ENCODE assay signal across 8 cellular contexts in genomic region chr20:20743511-20744169, GRCh38. TPM values are rescaled to one million over a fixed set of nuclear protein-coding genes. Genes with fewer than 3 reads are reported as not detected.
DNase-seq lines count a peak whose midpoint lies in the region; ATAC-seq and TF ChIP-seq lines count a peak whose summit lies in the region.

No MANE protein-coding gene starts in this region.

- H3K36me3 ChIP-seq in liver (ENCODE audit: control insufficient read depth in 4 of 4, insufficient read depth in 3 of 4, low read depth in 1 of 4, low read length in 3 of 4) (no peaks in the 10 kb centered on the region), suprapubic skin (no peaks in the 10 kb centered on the region), MM.1S (replicated peaks; ENCODE audit: insufficient read depth, low read length) (no peaks in the 10 kb centered on the region)

- H3K4me1 Mint-ChIP-seq in activated T-helper 2 cell treated with anti-CD3 and anti-CD28 coated beads, Interferon-gamma antibody, Interleukin-2, Interleukin-4, amounts not matched to agents 10 μg/mL and 5 μg/mL and 100 μg/mL, durations not matched to agents 14 hours and 24 hours and 36 hours (ENCODE audit: low read depth), result no peaks in the 10 kb centered on the region

- H3K4me1 ChIP-seq in liver (ENCODE audit: control insufficient read depth in 4 of 4, insufficient read depth in 4 of 4, low read length in 3 of 4) (peaks cover 12 to 39% (median 32%) of the 10 kb centered on the region in 4 donors), suprapubic skin (peaks cover 30% of the 10 kb centered on the region), MM.1S (ENCODE audit: low read length) (no peaks in the 10 kb centered on the region)

- no peaks in the 10 kb centered on the region for H3K9me2 ChIP-seq in MM.1S (replicated peaks; ENCODE audit: insufficient read depth, low read length)

- H2AFZ ChIP-seq in MM.1S (ENCODE audit: low read length), result no peak overlapping the region

- no peak for TF ChIP-seq EP300 in suprapubic skin (IDR thresholded peaks at IDR 0.05)

- peak; percentile 90 for ATAC-seq in GM19043 (IDR thresholded peaks at IDR 0.05; ENCODE audit: low read depth, unreplicated experiment)

- no peak for TF ChIP-seq CTCF in liver (IDR thresholded peaks at IDR 0.05; ENCODE audit: low read depth, low read length, missing input control)
- no peak for TF ChIP-seq CTCF in suprapubic skin (IDR thresholded peaks at IDR 0.05)
- no peak for TF ChIP-seq CTCF in MM.1S (IDR thresholded peaks at IDR 0.05; ENCODE audit: low read length)

- WGBS in liver, result 8% methylated on average over 15 of the region's 15 CpGs
- 19% methylated on average over 15 of the region's 15 CpGs for WGBS in suprapubic skin

- H3K9me3 Mint-ChIP-seq in activated T-helper 2 cell treated with anti-CD3 and anti-CD28 coated beads, Interferon-gamma antibody, Interleukin-2, Interleukin-4, amounts not matched to agents 10 μg/mL and 5 μg/mL and 100 μg/mL, durations not matched to agents 14 hours and 24 hours and 36 hours, result peaks cover 2% of the 10 kb centered on the region

- peaks cover 7% of the 10 kb centered on the region for H3K27me3 Mint-ChIP-seq in activated T-helper 2 cell treated with anti-CD3 and anti-CD28 coated beads, Interferon-gamma antibody, Interleukin-2, Interleukin-4, amounts not matched to agents 10 μg/mL and 5 μg/mL and 100 μg/mL, durations not matched to agents 14 hours and 24 hours and 36 hours (ENCODE audit: low read depth)

- H3K4me3 ChIP-seq in liver (ENCODE audit: low read depth in 1 of 3, low read length in 3 of 3) (no peak overlapping the region), suprapubic skin (no peak overlapping the region), MM.1S (ENCODE audit: low read length) (no peak overlapping the region)

- H3K4me3 Mint-ChIP-seq in activated T-helper 2 cell treated with anti-CD3 and anti-CD28 coated beads, Interferon-gamma antibody, Interleukin-2, Interleukin-4, amounts not matched to agents 10 μg/mL and 5 μg/mL and 100 μg/mL, durations not matched to agents 14 hours and 24 hours and 36 hours (ENCODE audit: low read depth), result no peak overlapping the region

- no peaks in the 10 kb centered on the region for H3K36me3 Mint-ChIP-seq in activated T-helper 2 cell treated with anti-CD3 and anti-CD28 coated beads, Interferon-gamma antibody, Interleukin-2, Interleukin-4, amounts not matched to agents 10 μg/mL and 5 μg/mL and 100 μg/mL, durations not matched to agents 14 hours and 24 hours and 36 hours (ENCODE audit: low read depth)

- H3K27ac ChIP-seq in caudate nucleus (ENCODE audit: low read depth, low read length) (peak overlapping the region; percentile 74), liver (ENCODE audit: low read depth in 1 of 2, low read length in 2 of 2) (peak overlapping the region; percentile 79 to 92), suprapubic skin (peak overlapping the region; percentile 79), MM.1S (ENCODE audit: low read length) (no peak overlapping the region)

- peak; percentile 14 to 51 for TF ChIP-seq RAD21 in liver (IDR thresholded peaks at IDR 0.05)

- no peaks in the 10 kb centered on the region for H3F3A ChIP-seq in MM.1S (ENCODE audit: insufficient read depth, low read length)

- no peaks in the 10 kb centered on the region for H4K20me1 ChIP-seq in MM.1S (ENCODE audit: insufficient read depth, low read length)

- H3K27ac Mint-ChIP-seq in activated T-helper 2 cell treated with anti-CD3 and anti-CD28 coated beads, Interferon-gamma antibody, Interleukin-2, Interleukin-4, amounts not matched to agents 10 μg/mL and 5 μg/mL and 100 μg/mL, durations not matched to agents 14 hours and 24 hours and 36 hours, result no peak overlapping the region

- H3K9ac ChIP-seq in liver (ENCODE audit: low read depth in 1 of 2, low read length in 2 of 2) (peak overlapping the region; percentile 1 to 28), MM.1S (ENCODE audit: low read length) (no peak overlapping the region)

- H3K9me3 ChIP-seq in liver (ENCODE audit: control insufficient read depth in 4 of 4, low read length in 3 of 4), result no peaks in the 10 kb centered on the region
- H3K9me3 ChIP-seq in suprapubic skin, result no peaks in the 10 kb centered on the region
- no peaks in the 10 kb centered on the region for H3K9me3 ChIP-seq in MM.1S (replicated peaks; ENCODE audit: insufficient read depth, low read length)

- H3K4me2 ChIP-seq in MM.1S (ENCODE audit: low read depth, low read length), result no peak overlapping the region

- DNase-seq in NCI-H1436 (lab: John Stamatoyannopoulos, UW) (peak; percentile 39), caudate nucleus (lab: John Stamatoyannopoulos, UW) (peak in 53 of 61 donors; percentile 6 to 83 (median 44)), suprapubic skin (ENCODE audit: low spot score in 2 of 2) (peak; percentile 81 to 85), dedifferentiated amniotic fluid mesenchymal stem cell (ENCODE audit: extremely low spot score) (no peak), MM.1S (no peak)
- no peak for DNase-seq in activated T-helper 2 cell treated with anti-CD3 and anti-CD28 coated beads, Interferon-gamma antibody, Interleukin-2, Interleukin-4, amounts not matched to agents 10 μg/mL and 5 μg/mL and 100 μg/mL, durations not matched to agents 14 hours and 24 hours and 36 hours (ENCODE audit: low spot score)

- no peaks in the 10 kb centered on the region for H3K79me2 ChIP-seq in MM.1S (ENCODE audit: low read length)

- H3K27me3 ChIP-seq in liver (ENCODE audit: control insufficient read depth in 4 of 4, insufficient read depth in 4 of 4, low read length in 3 of 4), result no peaks in the 10 kb centered on the region
- no peaks in the 10 kb centered on the region for H3K27me3 ChIP-seq in suprapubic skin
- no peaks in the 10 kb centered on the region for H3K27me3 ChIP-seq in MM.1S (replicated peaks; ENCODE audit: insufficient read depth, low read length)

- TF ChIP-seq POLR2A in suprapubic skin (IDR thresholded peaks at IDR 0.05), result no peak

- intact Hi-C loops in activated T-helper 2 cell treated with anti-CD3 and anti-CD28 coated beads, Interferon-gamma antibody, Interleukin-2, Interleukin-4, amounts not matched to agents 10 μg/mL and 5 μg/mL and 100 μg/mL, durations not matched to agents 14 hours and 24 hours and 36 hours (cut with micrococcal nuclease), result no loop called here

TF ChIP-seq in liver, 16 proteins besides CTCF, POLR2A, EP300 and RAD21 (continues in another document):
- peak; percentile 54 for TF ChIP-seq YY1 (IDR thresholded peaks at IDR 0.05)
- TF ChIP-seq JUND (IDR thresholded peaks at IDR 0.05), result no peak
- TF ChIP-seq GABPA (IDR thresholded peaks at IDR 0.05 in 1 of 2, conservative IDR thresholded peaks at IDR 0.05 in 1 of 2), result no peak
- no peak for TF ChIP-seq ZBTB33 (IDR thresholded peaks at IDR 0.05)
- no peak for TF ChIP-seq ATF3 (IDR thresholded peaks at IDR 0.05)
- peak; percentile 5 to 25 for TF ChIP-seq HNF4A (conservative IDR thresholded peaks at IDR 0.05)
- TF ChIP-seq HNF4G (IDR thresholded peaks at IDR 0.05), result no peak
- peak; percentile 55 for TF ChIP-seq NR2F2 (IDR thresholded peaks at IDR 0.05)
- peak; percentile 41 for TF ChIP-seq MAX (IDR thresholded peaks at IDR 0.05)
- TF ChIP-seq SP1 (IDR thresholded peaks at IDR 0.05), result peak; percentile 84
- peak; percentile 31 to 37 for TF ChIP-seq RXRA (IDR thresholded peaks at IDR 0.05)
- TF ChIP-seq TAF1 (conservative IDR thresholded peaks at IDR 0.05), result peak; percentile 65

RNA-seq across cellular contexts. Expression of gene RALGAPA2, which starts 31.2 kb away (rescaled TPM):
- 10 to 100 TPM; 14.8 to 89.9 TPM for total RNA-seq in liver
- 10 to 100 TPM; 20.2 to 29.9 TPM for polyA plus RNA-seq in liver
- 10 to 100 TPM; 51.9 to 97.8 (median 72.0) TPM for total RNA-seq in suprapubic skin
- 22.1 and 25.0 TPM in 2 replicates for total RNA-seq in activated T-helper 2 cell treated with anti-CD3 and anti-CD28 coated beads, Interferon-gamma antibody, Interleukin-2, Interleukin-4, amounts not matched to agents 10 μg/mL and 5 μg/mL and 100 μg/mL, durations not matched to agents 14 hours and 24 hours and 36 hours

Comparison
In these comparisons a context has a peak if more than half of its experiments do, and no peak if none do; other contexts are left out.
1. DNase-seq: peak in NCI-H1436 (single experiment), caudate nucleus (53 of 61) and suprapubic skin (2 of 2); none in dedifferentiated amniotic fluid mesenchymal stem cell (single experiment), activated T-helper 2 cell treated with anti-CD3 and anti-CD28 coated beads, Interferon-gamma antibody, Interleukin-2, Interleukin-4, amounts not matched to agents 10 μg/mL and 5 μg/mL and 100 μg/mL, durations not matched to agents 14 hours and 24 hours and 36 hours (single experiment) and MM.1S (single experiment).